In the genomic region with DNA sequence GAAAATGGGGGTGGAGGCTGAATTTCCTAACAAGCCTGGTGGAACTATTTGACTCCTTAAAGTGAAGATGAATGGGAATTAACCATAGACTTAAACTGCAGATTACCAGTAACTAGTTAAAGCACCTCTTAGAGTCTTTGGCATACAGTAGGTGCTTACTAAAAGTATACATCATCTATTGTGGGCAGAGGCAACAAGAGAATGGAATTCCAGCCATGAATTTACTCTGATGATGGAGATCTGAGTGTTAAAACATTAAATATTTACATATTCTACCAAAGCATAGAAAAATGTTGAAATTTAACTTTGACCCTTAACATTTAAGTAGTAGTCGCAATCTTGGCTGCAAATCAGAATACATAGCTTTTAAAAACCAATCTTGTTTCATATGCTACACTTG, we compare ENCODE assay signal across 30 cellular contexts.
"Had no signal": no experiment of that assay in that cellular context is flagged by ENCODE, and none has a peak within 500 bp of the region (broad histone marks: within the 10 kb centered on the region; RNA-seq: fewer than 3 reads in every experiment).

No MANE protein-coding gene starts in this region.

- ATAC-seq: left colon; left lung; lower lobe of right lung; natural killer cell; sciatic nerve; stimulated activated effector memory CD8-positive, alpha-beta T cell treated with anti-CD3 and anti-CD28 coated beads, Interleukin-12 subunit alpha, Interleukin-12 subunit beta, amount 100 ng/mL, for 72 hours; upper lobe of right lung had no signal

- H3K27me3 Mint-ChIP-seq: naive B cell; progenitor cell of endocrine pancreas; stimulated activated naive CD8-positive, alpha-beta T cell treated with anti-CD3 and anti-CD28 coated beads, Interleukin-15, Interleukin-2, amounts not matched to agents 100 ng/mL and 50 ng/mL, for 24 hours had no signal

- H3K4me3 Mint-ChIP-seq: immature natural killer cell; mesothelial cell of epicardium; naive B cell; natural killer cell; nephron progenitor cell; stimulated activated effector memory CD8-positive, alpha-beta T cell treated with anti-CD3 and anti-CD28 coated beads, Interleukin-12 subunit alpha, Interleukin-12 subunit beta, amount 100 ng/mL, for 72 hours; stimulated activated naive CD8-positive, alpha-beta T cell treated with anti-CD3 and anti-CD28 coated beads, Interleukin-15, Interleukin-2, amounts not matched to agents 100 ng/mL and 50 ng/mL, for 24 hours had no signal

- H3K9me3 Mint-ChIP-seq: immature natural killer cell; mesothelial cell of epicardium; naive B cell; natural killer cell; nephron progenitor cell; stimulated activated effector memory CD8-positive, alpha-beta T cell treated with anti-CD3 and anti-CD28 coated beads, Interleukin-12 subunit alpha, Interleukin-12 subunit beta, amount 100 ng/mL, for 72 hours; stimulated activated naive CD8-positive, alpha-beta T cell treated with anti-CD3 and anti-CD28 coated beads, Interleukin-15, Interleukin-2, amounts not matched to agents 100 ng/mL and 50 ng/mL, for 24 hours had no signal

- H3K36me3 Mint-ChIP-seq: mesothelial cell of epicardium, natural killer cell had no signal

- H3K27ac Mint-ChIP-seq: immature natural killer cell; mesothelial cell of epicardium; natural killer cell; nephron progenitor cell; progenitor cell of endocrine pancreas; stimulated activated effector memory CD8-positive, alpha-beta T cell treated with anti-CD3 and anti-CD28 coated beads, Interleukin-12 subunit alpha, Interleukin-12 subunit beta, amount 100 ng/mL, for 72 hours; stimulated activated naive CD8-positive, alpha-beta T cell treated with anti-CD3 and anti-CD28 coated beads, Interleukin-15, Interleukin-2, amounts not matched to agents 100 ng/mL and 50 ng/mL, for 24 hours had no signal

- H3K9me3 ChIP-seq: left lung, lower lobe of right lung, ovary, right atrium auricular region, suprapubic skin, thoracic aorta, tibial artery, upper lobe of right lung had no signal

- H3K27me3 ChIP-seq: left lung, ovary, right atrium auricular region, suprapubic skin, tibial artery, upper lobe of right lung had no signal

- H3K4me3 ChIP-seq: left lung, lower lobe of right lung, ovary, right atrium auricular region, skin epidermis, suprapubic skin, thoracic aorta, tibial artery, upper lobe of right lung had no signal

- DNase-seq: hippocampal formation; immature natural killer cell; kidney; left colon; left lung; lower lobe of right lung; mammary epithelial cell; mesendoderm; naive B cell; natural killer cell; nephron progenitor cell; ovary; stimulated activated CD4-positive, alpha-beta T cell treated with anti-CD3 and anti-CD28 coated beads, Interleukin-12 subunit alpha, Interleukin-12 subunit beta, amount 100 ng/mL, for 4 hours; stimulated activated CD4-positive, alpha-beta T cell treated with anti-CD3 and anti-CD28 coated beads, Interleukin-15, amount 100 ng/mL, for 24 hours; stimulated activated CD4-positive, alpha-beta T cell treated with anti-CD3 and anti-CD28 coated beads, Interleukin-2, amount 100 ng/mL, for 24 hours; stimulated activated CD4-positive, alpha-beta T cell treated with anti-CD3 and anti-CD28 coated beads, Interleukin-4, amount 100 ng/mL, for 24 hours; stimulated activated naive CD4-positive, alpha-beta T cell; tibial artery; trophoblast cell; upper lobe of right lung had no signal

- H3K27ac ChIP-seq: left lung, lower lobe of right lung, ovary, right atrium auricular region, skin epidermis, suprapubic skin, thoracic aorta, tibial artery, upper lobe of right lung had no signal

- FAIRE-seq: kidney, urothelium cell line had no signal

- H3K36me3 ChIP-seq: left lung, ovary, suprapubic skin, thoracic aorta, upper lobe of right lung had no signal
